Comparison of ENCODE assay signal across 1 cellular context in genomic region chr1:1123581-1124507, GRCh38.
TF ChIP-seq lines count a peak whose summit lies in the region.

No MANE protein-coding gene starts in this region.

TF ChIP-seq in K562, 482 proteins besides CTCF, POLR2A, EP300 and RAD21 (continues in another document):
- TF ChIP-seq USF2 (CRISPR knock-in tag; IDR thresholded peaks at IDR 0.05), result no peak
- TF ChIP-seq GABPB2 (CRISPR knock-in tag; conservative IDR thresholded peaks at IDR 0.05), result no peak
- TF ChIP-seq GABPB1 (CRISPR knock-in tag; IDR thresholded peaks at IDR 0.05), result peak; percentile 53; the same call in 1 of the 2 replicates
- TF ChIP-seq LEF1 (IDR thresholded peaks at IDR 0.05), result no peak
- TF ChIP-seq E4F1 (CRISPR knock-in tag; IDR thresholded peaks at IDR 0.05; ENCODE audit: borderline replicate concordance), result no peak
- TF ChIP-seq USF1 (CRISPR knock-in tag; IDR thresholded peaks at IDR 0.05), result peak; percentile 36; the same call in 1 of the 2 replicates
- peak; percentile 36 for TF ChIP-seq RBM22 (IDR thresholded peaks at IDR 0.05; ENCODE audit: low read depth, low read length, poor library complexity, severe bottlenecking)
- TF ChIP-seq CBFA2T3 (IDR thresholded peaks at IDR 0.05), result no peak
- TF ChIP-seq ZBTB43 (CRISPR knock-in tag; IDR thresholded peaks at IDR 0.05), result peak; percentile 96
- TF ChIP-seq BRD9 (IDR thresholded peaks at IDR 0.05; ENCODE audit: low read depth, partially characterized antibody), result no peak
- TF ChIP-seq ZNF121 (CRISPR knock-in tag; conservative IDR thresholded peaks at IDR 0.05), result no peak
- no peak for TF ChIP-seq ZBTB7A (IDR thresholded peaks at IDR 0.05; ENCODE audit: borderline replicate concordance, control insufficient read depth, low read depth, low read length)
- no peak for TF ChIP-seq MITF (IDR thresholded peaks at IDR 0.05)
- no peak for TF ChIP-seq HSF4 (CRISPR knock-in tag; IDR thresholded peaks at IDR 0.05; ENCODE audit: borderline replicate concordance)
- TF ChIP-seq KLF1 (tag; IDR thresholded peaks at IDR 0.05), result peak; percentile 36; the same call in 1 of the 2 replicates
- peak; percentile 82; the same call in 1 of the 2 replicates for TF ChIP-seq TRIM28 (IDR thresholded peaks at IDR 0.05)
- no peak for TF ChIP-seq EP400 (IDR thresholded peaks at IDR 0.05)
- TF ChIP-seq BCOR (IDR thresholded peaks at IDR 0.05), result peak; percentile 91
- TF ChIP-seq NR2C1 (IDR thresholded peaks at IDR 0.05), result no peak
- no peak for TF ChIP-seq NR2C1 (tag; IDR thresholded peaks at IDR 0.05)
- no peak for TF ChIP-seq XRCC3 (IDR thresholded peaks at IDR 0.05)
- TF ChIP-seq GTF2F1 (IDR thresholded peaks at IDR 0.05; ENCODE audit: low read depth, low read length), result no peak
- TF ChIP-seq SRF (CRISPR knock-in tag; IDR thresholded peaks at IDR 0.05), result no peak
- TF ChIP-seq DLX4 (CRISPR knock-in tag; IDR thresholded peaks at IDR 0.05), result no peak
- no peak for TF ChIP-seq NELFE (IDR thresholded peaks at IDR 0.05; ENCODE audit: insufficient read depth, insufficient read length)
- no peak for TF ChIP-seq ZNF277 (CRISPR knock-in tag; IDR thresholded peaks at IDR 0.05; ENCODE audit: borderline replicate concordance)
- TF ChIP-seq HDAC8 (tag; IDR thresholded peaks at IDR 0.05), result no peak
- TF ChIP-seq TAL1 (IDR thresholded peaks at IDR 0.05), result no peak
- no peak for TF ChIP-seq ZBTB34 (CRISPR knock-in tag; IDR thresholded peaks at IDR 0.05)
- peak; percentile 33; the same call in 1 of the 2 replicates for TF ChIP-seq GATAD2B (IDR thresholded peaks at IDR 0.05; ENCODE audit: borderline replicate concordance)
- TF ChIP-seq SPI1 (IDR thresholded peaks at IDR 0.05; ENCODE audit: borderline replicate concordance, low read depth, low read length), result no peak
- 0 out of 2 replicates have a peak, but pooled peaks have one; percentile 7 for TF ChIP-seq TFAP4 (CRISPR knock-in tag; IDR thresholded peaks at IDR 0.05; ENCODE audit: borderline replicate concordance)
- TF ChIP-seq CTCFL (IDR thresholded peaks at IDR 0.05; ENCODE audit: borderline replicate concordance, insufficient read depth, low read depth, low read length, poor library complexity, severe bottlenecking), result no peak
- TF ChIP-seq ZNF140 (CRISPR knock-in tag; IDR thresholded peaks at IDR 0.05), result no peak
- no peak for TF ChIP-seq SMAD2 (IDR thresholded peaks at IDR 0.05; ENCODE audit: low read depth, low read length)
- TF ChIP-seq NKRF (IDR thresholded peaks at IDR 0.05; ENCODE audit: borderline replicate concordance), result no peak
- no peak for TF ChIP-seq NR2F6 (CRISPR knock-in tag; IDR thresholded peaks at IDR 0.05)
- no peak for TF ChIP-seq HINFP (tag; conservative IDR thresholded peaks at IDR 0.05; ENCODE audit: low read depth)
- TF ChIP-seq BDP1 (IDR thresholded peaks at IDR 0.05; ENCODE audit: insufficient read depth, insufficient read length), result no peak
- TF ChIP-seq ZBTB12 (CRISPR knock-in tag; IDR thresholded peaks at IDR 0.05), result no peak
- no peak for TF ChIP-seq ESRRA (IDR thresholded peaks at IDR 0.05; ENCODE audit: borderline replicate concordance, low read depth)
